Comparison of ENCODE assay signal across 15 cellular contexts in genomic region chr7:24608504-24608903, GRCh38. TPM values are rescaled to one million over a fixed set of nuclear protein-coding genes. Genes with fewer than 3 reads are reported as not detected.
DNase-seq lines count a peak whose midpoint lies in the region; ATAC-seq and TF ChIP-seq lines count a peak whose summit lies in the region.
"Had no signal": no experiment of that assay in that cellular context is flagged by ENCODE, and none has a peak within 500 bp of the region (broad histone marks: within the 10 kb centered on the region; RNA-seq: fewer than 3 reads in every experiment).

No MANE protein-coding gene starts in this region.

- H3K79me2 ChIP-seq in H9 (ENCODE audit: insufficient read depth, low read length) (peaks cover 11% of the 10 kb centered on the region; the same call in 1 of the 2 replicates), KMS-11 (ENCODE audit: insufficient read depth, low read depth) (peaks cover 94% of the 10 kb centered on the region)

- H3K36me3 ChIP-seq in KMS-11 (ENCODE audit: insufficient read depth), result 0 out of 2 replicates have a peak, but pooled peaks cover 5% of the 10 kb centered on the region

- H3K9me3 Mint-ChIP-seq in H9 (no peaks in the 10 kb centered on the region), chondrocyte (ENCODE audit: low read depth) (peaks cover 4% of the 10 kb centered on the region)

- no peak overlapping the region for H2BK12ac ChIP-seq in H9 (ENCODE audit: insufficient read length, low read depth, low read length)

- TF ChIP-seq CTCF in H9 (conservative IDR thresholded peaks at IDR 0.05) (no peak), KMS-11 (conservative IDR thresholded peaks at IDR 0.05; ENCODE audit: low read depth, low read length) (no peak), chondrocyte (IDR thresholded peaks at IDR 0.05) (no peak)

- peaks cover 3% of the 10 kb centered on the region for H3K79me1 ChIP-seq in H9 (ENCODE audit: insufficient read depth, low read depth, low read length, poor library complexity, severe bottlenecking)

- no peaks in the 10 kb centered on the region for H3K27me3 ChIP-seq in H9 (ENCODE audit: insufficient read depth, low read length)
- no peaks in the 10 kb centered on the region for H3K27me3 ChIP-seq in KMS-11 (ENCODE audit: insufficient read depth, low read depth)

- no peaks in the 10 kb centered on the region for H4K20me1 ChIP-seq in H9 (ENCODE audit: control insufficient read depth, insufficient read depth, insufficient read length)
- peaks cover 6% of the 10 kb centered on the region for H4K20me1 ChIP-seq in KMS-11 (ENCODE audit: insufficient read depth)

- H3K9me3 ChIP-seq in H9 (ENCODE audit: control insufficient read depth, low read depth, low read length), result no peaks in the 10 kb centered on the region
- H3K9me3 ChIP-seq: A549 had no signal

- H3K23ac ChIP-seq in H9 (ENCODE audit: insufficient read length, low read depth, low read length), result no peak overlapping the region

- H3K9ac ChIP-seq in H9 (ENCODE audit: extremely low read depth, insufficient read length, low read length) (no peak overlapping the region), KMS-11 (no peak overlapping the region)

- H3K4ac ChIP-seq in H9 (ENCODE audit: low read depth, low read length), result no peak overlapping the region

- no peak overlapping the region for H2BK5ac ChIP-seq in H9 (ENCODE audit: insufficient read length, low read length)

- no peaks in the 10 kb centered on the region; a peak in 1 of 7 replicates for H3K36me3 Mint-ChIP-seq in H9 (ENCODE audit: insufficient read depth in 1 of 3, low read depth in 3 of 3)
- no peaks in the 10 kb centered on the region for H3K36me3 Mint-ChIP-seq in chondrocyte (ENCODE audit: low read depth)
- H3K36me3 Mint-ChIP-seq: CD14-positive monocyte had no signal

- H3K27ac ChIP-seq in H9 (ENCODE audit: insufficient read length, low read depth, low read length) (no peak overlapping the region), KMS-11 (no peak overlapping the region; the same call in 1 of the 2 replicates)
- H3K27ac ChIP-seq: A549 had no signal

- no peak overlapping the region for H3K14ac ChIP-seq in H9 (ENCODE audit: insufficient read depth, low read length)

- H3K27me3 Mint-ChIP-seq in H9 (ENCODE audit: low read depth) (no peaks in the 10 kb centered on the region), chondrocyte (ENCODE audit: low read depth) (no peaks in the 10 kb centered on the region)

- no peak overlapping the region for H3K4me3 ChIP-seq in KMS-11 (IDR thresholded peaks at IDR 0.05; ENCODE audit: insufficient read depth, low read depth, low read length)
- H3K4me3 ChIP-seq: A549 had no signal

- H3K4me1 ChIP-seq in H9 (ENCODE audit: insufficient read depth, low read length), result peaks cover 3% of the 10 kb centered on the region; the same call in 1 of the 2 replicates
- H3K4me1 ChIP-seq in KMS-11 (ENCODE audit: low read depth, poor library complexity, severe bottlenecking), result peaks cover 33% of the 10 kb centered on the region

- H2AK5ac ChIP-seq in H9 (ENCODE audit: insufficient read length, low read length), result no peak overlapping the region

- no peak for DNase-seq in H9
- no peak for DNase-seq in chondrocyte (ENCODE audit: low spot score)
- no peak for DNase-seq in left lobe of liver (ENCODE audit: low spot score)
- DNase-seq in glomerular visceral epithelial cell (ENCODE audit: extremely low spot score), result no peak
- DNase-seq: CD8-positive, alpha-beta T cell; COR-L47; DMS153; DMS79 treated with DMSO at 0.1 percent for 48 hours; EL had no signal

- H3K4me3 Mint-ChIP-seq in H9 (no peak overlapping the region), chondrocyte (ENCODE audit: unreplicated experiment) (no peak overlapping the region)
- H3K4me3 Mint-ChIP-seq: CD14-positive monocyte; CD8-positive, alpha-beta T cell had no signal

- no peak overlapping the region for H3K18ac ChIP-seq in H9 (ENCODE audit: insufficient read length, low read depth, low read length)

- H2BK120ac ChIP-seq in H9 (ENCODE audit: low read depth, low read length, poor library complexity, severe bottlenecking), result no peak overlapping the region

- H2BK15ac ChIP-seq in H9 (ENCODE audit: low read depth, low read length), result no peak overlapping the region

- H3K23me2 ChIP-seq in H9 (ENCODE audit: insufficient read length, low read depth, low read length, poor library complexity, severe bottlenecking), result no peaks in the 10 kb centered on the region

- no peak overlapping the region for H4K91ac ChIP-seq in H9 (ENCODE audit: insufficient read length, low read depth, low read length)

- H2BK20ac ChIP-seq in H9 (ENCODE audit: low read depth, low read length, poor library complexity, severe bottlenecking), result no peak overlapping the region

- H3K56ac ChIP-seq in H9 (ENCODE audit: insufficient read length, low read depth, low read length), result no peak overlapping the region

- H3K27ac Mint-ChIP-seq in H9 (peak overlapping the region in 2 of 3 experiments; percentile 66 to 91; a peak in 3 of 7 replicates), chondrocyte (ENCODE audit: unreplicated experiment) (peak overlapping the region; percentile 8)
- H3K27ac Mint-ChIP-seq: CD14-positive monocyte; CD8-positive, alpha-beta T cell had no signal

- H3K4me2 ChIP-seq in H9 (ENCODE audit: insufficient read depth, insufficient read length, low read length) (peak overlapping the region; percentile 9), KMS-11 (peak overlapping the region; percentile 43; the same call in 1 of the 2 replicates)
- H3K4me2 ChIP-seq: A549 had no signal

- H4K8ac ChIP-seq in H9 (replicated peaks; ENCODE audit: insufficient read length, low read depth, low read length), result no peak overlapping the region

- no peak overlapping the region for H3T11ph ChIP-seq in H9 (ENCODE audit: low read length)

- peak; percentile 51 for ATAC-seq in left lobe of liver
- no peak for ATAC-seq in GM18520 (IDR thresholded peaks at IDR 0.05; ENCODE audit: unreplicated experiment)
- no peak for ATAC-seq in HG02970 (IDR thresholded peaks at IDR 0.05; ENCODE audit: low FRiP score, unreplicated experiment)
- ATAC-seq: A549; CD8-positive, alpha-beta T cell; HCT116 had no signal

- H3K4me1 Mint-ChIP-seq in H9 (peaks cover 39 to 48% of the 10 kb centered on the region in 2 experiments), chondrocyte (ENCODE audit: low read depth) (peaks cover 4% of the 10 kb centered on the region)

- H4K5ac ChIP-seq in H9 (ENCODE audit: insufficient read length, low read depth, low read length), result no peak overlapping the region

- H2AFZ ChIP-seq in H9 (ENCODE audit: low read length) (no peak overlapping the region), KMS-11 (ENCODE audit: low read depth) (no peak overlapping the region)

RNA-seq across cellular contexts. Expression of gene PALS2, which starts 35.3 kb away (rescaled TPM):
- total RNA-seq in H9 (2021), result 47.4 and 63.1 TPM in 2 replicates
- 20.3 to 30.4 TPM (median 20.8 TPM) in 3 replicates for total RNA-seq in chondrocyte
- total RNA-seq in left lobe of liver, result 14.9 TPM
